In the genomic region with DNA sequence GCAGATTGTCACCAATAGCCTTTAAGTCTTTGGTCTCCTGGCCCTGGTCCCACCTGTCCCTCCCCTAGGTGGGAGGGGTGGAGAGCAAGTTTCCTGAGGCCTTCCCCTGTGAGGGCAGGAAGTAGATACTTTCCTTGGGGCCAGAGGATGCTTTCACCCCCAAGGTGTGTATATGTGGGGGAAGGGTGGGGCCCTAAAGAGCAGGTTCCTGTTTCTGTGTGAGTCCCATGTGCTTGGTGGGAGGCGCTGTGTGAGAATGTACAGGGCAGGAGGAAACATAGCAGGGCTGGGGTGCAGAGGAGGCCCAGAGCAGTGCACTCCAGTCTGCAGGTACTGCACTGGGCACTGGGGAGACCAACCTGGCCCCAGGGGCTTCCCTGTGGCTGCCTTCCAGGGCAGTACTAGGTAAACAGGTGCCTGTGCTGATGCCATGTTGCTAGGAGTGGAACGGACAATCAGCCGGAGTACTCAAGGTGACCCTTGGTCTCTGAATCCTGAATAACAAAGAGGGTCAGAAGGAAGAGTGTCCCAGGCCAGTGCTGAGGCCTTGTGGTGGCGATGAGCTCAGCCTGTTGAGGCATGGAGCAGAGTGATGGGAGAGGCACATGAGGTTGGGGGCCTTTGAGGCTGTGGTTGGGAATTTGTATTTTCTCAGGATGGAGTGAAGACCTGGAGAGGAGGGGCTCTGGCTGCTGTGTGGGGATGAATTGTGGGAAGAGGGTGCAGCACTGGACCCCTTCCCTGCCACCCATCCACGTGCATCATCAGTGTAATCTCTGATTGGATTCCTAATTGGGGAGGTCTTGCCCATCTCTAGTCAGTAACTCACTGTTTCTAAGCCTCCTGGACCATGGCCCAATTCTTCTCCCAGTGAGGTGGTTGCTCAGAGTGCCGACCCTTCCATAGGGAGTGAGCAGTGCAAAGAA, we compare ENCODE assay signal across 8 cellular contexts. TPM values are rescaled to one million over a fixed set of nuclear protein-coding genes. Genes with fewer than 3 reads are reported as not detected.
DNase-seq lines count a peak whose midpoint lies in the region; ATAC-seq and TF ChIP-seq lines count a peak whose summit lies in the region.

No MANE protein-coding gene starts in this region.

- no peaks in the 10 kb centered on the region for H3K9me3 ChIP-seq in left lung
- no peaks in the 10 kb centered on the region for H3K9me3 ChIP-seq in thoracic aorta

- H3K27ac Mint-ChIP-seq in Calu3 (ENCODE audit: unreplicated experiment) = no peak overlapping the region
- H3K27ac Mint-ChIP-seq in activated naive CD4-positive, alpha-beta T cell treated with anti-CD3 and anti-CD28 coated beads, Interleukin-2, amount 50 U/mL, for 72 hours = peak overlapping the region; percentile 85 to 88

- DNase-seq in Calu3 (no peak), NCI-H2196 treated with DMSO at 0.1 percent for 48 hours (lab: John Stamatoyannopoulos, UW; ENCODE audit: unreplicated experiment) (peak; percentile 19), left lung (peak in 1 of 2 donors; percentile 79), thoracic aorta (ENCODE audit: low spot score) (no peak), NCI-H1105 treated with DMSO at 0.1 percent for 48 hours (lab: John Stamatoyannopoulos, UW) (no peak), NCI-H345 (lab: John Stamatoyannopoulos, UW) (no peak)
- DNase-seq in activated naive CD4-positive, alpha-beta T cell treated with anti-CD3 and anti-CD28 coated beads, Interleukin-2, amount 50 U/mL, for 72 hours (ENCODE audit: low spot score in 2 of 2) = peak in 1 of 2 donors; percentile 70

- H3K4me1 Mint-ChIP-seq in Calu3 (ENCODE audit: low read depth, unreplicated experiment) = peaks cover 81% of the 10 kb centered on the region

- peak overlapping the region in 1 of 2 donors; percentile 96 for H3K4me3 ChIP-seq in left lung
- peak overlapping the region; percentile 12 for H3K4me3 ChIP-seq in thoracic aorta

- H3K27me3 ChIP-seq in left lung (no peaks in the 10 kb centered on the region), thoracic aorta (replicated peaks; ENCODE audit: insufficient read depth) (no peaks in the 10 kb centered on the region)

- no peaks in the 10 kb centered on the region for H3K27me3 Mint-ChIP-seq in Calu3 (ENCODE audit: unreplicated experiment)

- CTCF ChIA-PET in Calu3 (lab: Charles Lee) = interaction anchor here (0.6 kb wide), 2 partner anchors 51 to 101 kb away, joined by 3 to 5 read pairs; no protein-coding TSS in a partner anchor

- intact Hi-C loops in Calu3 (cut with micrococcal nuclease; ENCODE audit: unreplicated experiment) (no loop called here), left lung (cut with DNase I) (no loop called here)

- H3K4me3 Mint-ChIP-seq in Calu3 (ENCODE audit: low read depth, unreplicated experiment) = peak overlapping the region; percentile 88

- no TSS peak for BruUV-seq in Calu3 (replicated peaks; lab: Mats Ljungman, UMichigan)

- peaks cover 0 to 81% of the 10 kb centered on the region in 2 donors for H3K36me3 ChIP-seq in left lung
- H3K36me3 ChIP-seq in thoracic aorta = peaks cover 14% of the 10 kb centered on the region

- H3K36me3 Mint-ChIP-seq in Calu3 (ENCODE audit: insufficient read depth, unreplicated experiment) = peaks cover 89% of the 10 kb centered on the region
- peaks cover 18 to 36% of the 10 kb centered on the region in 2 donors for H3K36me3 Mint-ChIP-seq in activated naive CD4-positive, alpha-beta T cell treated with anti-CD3 and anti-CD28 coated beads, Interleukin-2, amount 50 U/mL, for 72 hours

- H3K4me1 ChIP-seq in left lung = peaks cover 65 to 93% of the 10 kb centered on the region in 2 donors
- peaks cover 54 to 80% of the 10 kb centered on the region in 2 donors for H3K4me1 ChIP-seq in thoracic aorta (ENCODE audit: control insufficient read depth in 1 of 2, low read depth in 2 of 2)

- no peaks in the 10 kb centered on the region for H3K9me3 Mint-ChIP-seq in Calu3 (ENCODE audit: low read depth, unreplicated experiment)
- H3K9me3 Mint-ChIP-seq in activated naive CD4-positive, alpha-beta T cell treated with anti-CD3 and anti-CD28 coated beads, Interleukin-2, amount 50 U/mL, for 72 hours = no peaks in the 10 kb centered on the region

- ATAC-seq in activated naive CD4-positive, alpha-beta T cell treated with anti-CD3 and anti-CD28 coated beads, Interleukin-2, amount 50 U/mL, for 72 hours = peak; percentile 21 to 58
- ATAC-seq in left lung (peak; percentile 26), thoracic aorta (ENCODE audit: insufficient number of reproducible peaks, low FRiP score, low read depth) (no peak), HG02981 (IDR thresholded peaks at IDR 0.05; ENCODE audit: unreplicated experiment) (no peak)

- TF ChIP-seq CTCF in Calu3 (IDR thresholded peaks at IDR 0.05; ENCODE audit: unreplicated experiment) (no peak), left lung (IDR thresholded peaks at IDR 0.05) (no peak), thoracic aorta (IDR thresholded peaks at IDR 0.05) (no peak)

- peak overlapping the region; percentile 69 to 91 for H3K27ac ChIP-seq in left lung
- peak overlapping the region; percentile 55 to 84 for H3K27ac ChIP-seq in thoracic aorta

RNA-seq across cellular contexts. Expression of a gene that starts 5.1 kb away (rescaled TPM):
- total RNA-seq in Calu3 (2022) (95.4 and 109 TPM in 2 replicates), left lung (100 to 1,000 TPM; 139 to 150 TPM), thoracic aorta (100 to 1,000 TPM; 113 to 127 TPM)
- 10 to 100 TPM; 88.3 to 96.7 TPM for total RNA-seq in activated naive CD4-positive, alpha-beta T cell treated with anti-CD3 and anti-CD28 coated beads, Interleukin-2, amount 50 U/mL, for 72 hours

RNA-seq across cellular contexts. Expression of a gene that starts 26.1 kb away (rescaled TPM):
- total RNA-seq in Calu3 (2022) = 21.0 and 22.7 TPM in 2 replicates
- total RNA-seq in activated naive CD4-positive, alpha-beta T cell treated with anti-CD3 and anti-CD28 coated beads, Interleukin-2, amount 50 U/mL, for 72 hours = 10 to 100 TPM; 42.8 to 60.6 TPM
- total RNA-seq in left lung = 10 to 100 TPM; 42.6 to 50.4 TPM
- total RNA-seq in thoracic aorta = 10 to 100 TPM; 37.9 to 38.2 TPM

RNA-seq across cellular contexts. Expression of a gene that starts 28.8 kb away (rescaled TPM):
- total RNA-seq in Calu3 (2022) (30.2 and 49.3 TPM in 2 replicates), left lung (under 1 TPM in 1 of 2 donors, not detected in 1; 0.89 TPM), thoracic aorta (not detected)
- total RNA-seq in activated naive CD4-positive, alpha-beta T cell treated with anti-CD3 and anti-CD28 coated beads, Interleukin-2, amount 50 U/mL, for 72 hours = not detected

RNA-seq across cellular contexts. Expression of a gene that starts 46.1 kb away (rescaled TPM):
- total RNA-seq in Calu3 (2022) (not detected in 2 replicates), left lung (under 1 TPM in 1 of 2 donors, not detected in 1; 0.31 TPM), thoracic aorta (not detected)
- total RNA-seq in activated naive CD4-positive, alpha-beta T cell treated with anti-CD3 and anti-CD28 coated beads, Interleukin-2, amount 50 U/mL, for 72 hours = under 1 TPM in 1 of 2 donors, not detected in 1; 0.23 TPM

RNA-seq across cellular contexts. Expression of a gene that starts 53.1 kb away (rescaled TPM):
- total RNA-seq in Calu3 (2022) (95.4 and 102 TPM in 2 replicates), left lung (10 to 100 TPM; 46.1 to 79.1 TPM), thoracic aorta (100 to 1,000 TPM in 1 of 2 donors, 10 to 100 TPM in 1; 40.4 to 107 TPM)
- total RNA-seq in activated naive CD4-positive, alpha-beta T cell treated with anti-CD3 and anti-CD28 coated beads, Interleukin-2, amount 50 U/mL, for 72 hours = 100 to 1,000 TPM; 197 to 227 TPM

Comparison
In these comparisons a context has a peak if more than half of its experiments do, and no peak if none do; other contexts are left out.
1. ATAC-seq: peak in activated naive CD4-positive, alpha-beta T cell treated with anti-CD3 and anti-CD28 coated beads, Interleukin-2, amount 50 U/mL, for 72 hours (2 of 2) and left lung (single experiment); none in thoracic aorta (single experiment) and HG02981 (single experiment).
2. RNA of a gene that starts 28.8 kb away (total RNA-seq): 30.2 to 49.3 TPM in Calu3; 0.89 TPM in left lung, not detected in activated naive CD4-positive, alpha-beta T cell treated with anti-CD3 and anti-CD28 coated beads, Interleukin-2, amount 50 U/mL, for 72 hours and not detected in thoracic aorta; every median in the first group is over 10 times any median in the second.